12 cellular contexts compared by ENCODE assay signal in the genomic region with DNA sequence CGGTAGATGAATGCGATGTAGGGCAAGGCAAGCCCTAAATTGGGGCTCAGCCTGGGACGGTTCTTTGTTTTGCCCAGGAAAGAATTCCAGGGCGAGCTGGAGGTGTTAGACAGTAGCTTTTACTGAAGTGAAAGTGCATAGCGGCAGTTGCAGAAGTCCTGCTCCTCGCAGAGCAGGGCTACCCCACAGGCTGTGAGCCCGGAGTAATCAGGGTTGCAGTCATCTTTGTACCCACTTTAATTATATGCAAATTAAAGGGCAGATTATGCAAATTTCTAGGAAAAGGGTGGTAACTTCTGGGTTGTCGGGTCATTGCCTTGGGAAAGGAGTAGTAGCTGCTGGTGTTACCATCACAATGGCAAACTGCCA. TPM values are rescaled to one million over a fixed set of nuclear protein-coding genes. Genes with fewer than 3 reads are reported as not detected.
DNase-seq lines count a peak whose midpoint lies in the region; ATAC-seq and TF ChIP-seq lines count a peak whose summit lies in the region.
"Had no signal": no experiment of that assay in that cellular context is flagged by ENCODE, and none has a peak within 500 bp of the region (broad histone marks: within the 10 kb centered on the region; RNA-seq: fewer than 3 reads in every experiment).

No MANE protein-coding gene starts in this region.

- no peaks in the 10 kb centered on the region for H3K27me3 Mint-ChIP-seq in dendritic cell treated with granulocyte-macrophage colony-stimulating factor and Interleukin-4, amounts not matched to agents 40 ng/mL and 50 ng/mL, for 4 days
- no peaks in the 10 kb centered on the region for H3K27me3 Mint-ChIP-seq in Caco-2 (ENCODE audit: insufficient read depth, unreplicated experiment)

- WGBS in right cardiac atrium, result 72% methylated on average over 8 of the region's 8 CpGs
- 71 to 77% methylated on average over 8 of the region's 8 CpGs for WGBS in heart right ventricle, 2 donors

- TF ChIP-seq CTCF in heart right ventricle (IDR thresholded peaks at IDR 0.05), result no peak
- no peak for TF ChIP-seq CTCF in Caco-2 (IDR thresholded peaks at IDR 0.05; ENCODE audit: insufficient read depth in 1 of 2, low read depth in 1 of 2, low read length in 1 of 2, severe bottlenecking in 1 of 2, unreplicated experiment in 1 of 2)

- CTCF ChIA-PET in Caco-2 (lab: Charles Lee), result no interaction called here

- no peaks in the 10 kb centered on the region for H3K27me3 ChIP-seq in right cardiac atrium (ENCODE audit: control insufficient read depth, insufficient read depth)
- peaks cover 5 to 50% (median 25%) of the 10 kb centered on the region in 7 donors for H3K27me3 ChIP-seq in heart right ventricle
- no peaks in the 10 kb centered on the region for H3K27me3 ChIP-seq in Caco-2 (replicated peaks; ENCODE audit: control insufficient read depth, insufficient read depth, low read length)
- H3K27me3 ChIP-seq: ascending aorta had no signal

- H3K9me3 ChIP-seq in right cardiac atrium (ENCODE audit: control insufficient read depth, low read length) (no peaks in the 10 kb centered on the region), heart right ventricle (peaks cover 0 to under 1% (median 0%) of the 10 kb centered on the region in 11 donors), Caco-2 (no peaks in the 10 kb centered on the region)
- H3K9me3 ChIP-seq: ascending aorta, prostate gland had no signal

- H3K4me3 Mint-ChIP-seq in dendritic cell treated with granulocyte-macrophage colony-stimulating factor and Interleukin-4, amounts not matched to agents 40 ng/mL and 50 ng/mL, for 4 days, result peak overlapping the region; percentile 92
- H3K4me3 Mint-ChIP-seq in Caco-2 (ENCODE audit: unreplicated experiment), result no peak overlapping the region

- H3K9me3 Mint-ChIP-seq in dendritic cell treated with granulocyte-macrophage colony-stimulating factor and Interleukin-4, amounts not matched to agents 40 ng/mL and 50 ng/mL, for 4 days, result no peaks in the 10 kb centered on the region
- H3K9me3 Mint-ChIP-seq in Caco-2 (ENCODE audit: unreplicated experiment), result no peaks in the 10 kb centered on the region

- H3K4me1 Mint-ChIP-seq in dendritic cell treated with granulocyte-macrophage colony-stimulating factor and Interleukin-4, amounts not matched to agents 40 ng/mL and 50 ng/mL, for 4 days (ENCODE audit: low read depth), result peaks cover 69% of the 10 kb centered on the region
- H3K4me1 Mint-ChIP-seq in Caco-2 (ENCODE audit: low read depth, unreplicated experiment), result peaks cover 11% of the 10 kb centered on the region

- H3K4me1 ChIP-seq in right cardiac atrium (ENCODE audit: control insufficient read depth, insufficient read depth, low read length), result no peaks in the 10 kb centered on the region
- peaks cover 0 to 39% (median 7%) of the 10 kb centered on the region in 9 donors for H3K4me1 ChIP-seq in heart right ventricle
- H3K4me1 ChIP-seq in Caco-2, result peaks cover 7% of the 10 kb centered on the region; the same call in 1 of the 2 replicates
- H3K4me1 ChIP-seq: prostate gland had no signal

- no peaks in the 10 kb centered on the region for H3K36me3 ChIP-seq in heart right ventricle
- no peaks in the 10 kb centered on the region for H3K36me3 ChIP-seq in Caco-2 (ENCODE audit: control insufficient read depth, insufficient read depth, low read length)
- H3K36me3 ChIP-seq: ascending aorta, prostate gland had no signal

- H3K36me3 Mint-ChIP-seq in dendritic cell treated with granulocyte-macrophage colony-stimulating factor and Interleukin-4, amounts not matched to agents 40 ng/mL and 50 ng/mL, for 4 days (ENCODE audit: low read depth), result peaks cover 27% of the 10 kb centered on the region
- peaks cover 8% of the 10 kb centered on the region for H3K36me3 Mint-ChIP-seq in Caco-2 (ENCODE audit: insufficient read depth, unreplicated experiment)

- DNase-seq in right cardiac atrium, result no peak
- DNase-seq in heart right ventricle, result no peak
- DNase-seq in NOMO-1 (lab: John Stamatoyannopoulos, UW; ENCODE audit: unreplicated experiment in 2 of 2), result peak; percentile 64 to 72
- DNase-seq in Caco-2, result no peak
- DNase-seq in NCI-H2171 (lab: John Stamatoyannopoulos, UW), result no peak
- no peak for DNase-seq in anterior cingulate cortex (lab: John Stamatoyannopoulos, UW)
- no peak for DNase-seq in NCI-H1694 (lab: John Stamatoyannopoulos, UW)
- DNase-seq: islet precursor cell had no signal

- ATAC-seq in right cardiac atrium (no peak), heart right ventricle (no peak)

- H3K27ac ChIP-seq in right cardiac atrium (ENCODE audit: low read length), result peak overlapping the region; percentile 32
- peak overlapping the region in 1 of 10 donors; percentile 89 for H3K27ac ChIP-seq in heart right ventricle
- H3K27ac ChIP-seq: ascending aorta, C4-2B, prostate gland had no signal

- H3K4me3 ChIP-seq in right cardiac atrium (ENCODE audit: low read length) (no peak overlapping the region), heart right ventricle (peak overlapping the region in 1 of 10 donors; percentile 44), Caco-2 (ENCODE audit: low read depth, low read length) (no peak overlapping the region)
- H3K4me3 ChIP-seq: ascending aorta, prostate gland had no signal

- BruUV-seq in Caco-2 (replicated peaks; lab: Mats Ljungman, UMichigan), result no TSS peak

- POLR2A ChIA-PET in Caco-2 (lab: Charles Lee), result no interaction called here

- intact Hi-C loops in right cardiac atrium (cut with DNase I) (no loop called here), heart right ventricle (cut with DNase I) (no loop called here), Caco-2 (cut with micrococcal nuclease; ENCODE audit: unreplicated experiment) (no loop called here)
- intact Hi-C loops in dendritic cell treated with granulocyte-macrophage colony-stimulating factor and Interleukin-4, amounts not matched to agents 40 ng/mL and 50 ng/mL, for 4 days (cut with micrococcal nuclease), result loop anchor here (2.0 kb wide), 2 partner anchors 60 to 64 kb away; partner anchors contain the start of gene TRIP10

- H3K27ac Mint-ChIP-seq in dendritic cell treated with granulocyte-macrophage colony-stimulating factor and Interleukin-4, amounts not matched to agents 40 ng/mL and 50 ng/mL, for 4 days, result peak overlapping the region; percentile 96
- no peak overlapping the region for H3K27ac Mint-ChIP-seq in Caco-2 (ENCODE audit: unreplicated experiment)

RNA-seq across cellular contexts. Expression of gene VAV1, which starts 30.5 kb away (rescaled TPM):
- total RNA-seq in right cardiac atrium, result 1 to 10 TPM; 2.0 to 3.7 (median 3.4) TPM
- polyA plus RNA-seq in right cardiac atrium, result 0.84 TPM
- total RNA-seq in heart right ventricle, result 10 to 100 TPM in 1 of 10 donors, 1 to 10 TPM in 6, under 1 TPM in 3; 0.45 to 11.0 (median 1.4) TPM
- polyA plus RNA-seq in heart right ventricle, result 1 to 10 TPM in 1 of 2 donors, under 1 TPM in 1; 0.70 to 1.3 TPM
- total RNA-seq in Caco-2 (2022), result not detected in 2 replicates

RNA-seq across cellular contexts. Expression of gene SH2D3A, which starts 35.8 kb away (rescaled TPM):
- total RNA-seq in right cardiac atrium (under 1 TPM in 2 of 4 donors, not detected in 2; 0.09 to 0.25 TPM), heart right ventricle (under 1 TPM in 5 of 10 donors, not detected in 5; 0.16 to 0.79 (median 0.36) TPM), Caco-2 (2022) (20.5 and 24.5 TPM in 2 replicates)
- polyA plus RNA-seq in right cardiac atrium (0.54 TPM), heart right ventricle (under 1 TPM; 0.17 to 0.37 TPM)
- total RNA-seq: ascending aorta had no signal

Comparison
In these comparisons a context has a peak if more than half of its experiments do, and no peak if none do; other contexts are left out.
1. DNase-seq: peak in NOMO-1 (2 of 2); none in right cardiac atrium (0 of 3), heart right ventricle (0 of 2), Caco-2 (0 of 2), NCI-H2171 (single experiment), anterior cingulate cortex (0 of 58) and NCI-H1694 (single experiment).
2. RNA of gene SH2D3A, which starts 35.8 kb away (total RNA-seq): 20.5 to 24.5 TPM in Caco-2; 0.09 to 0.25 TPM in right cardiac atrium and 0.16 to 0.79 TPM in heart right ventricle; every median in the first group is over 10 times any median in the second.